ENCODE assay signal across 18 cellular contexts in genomic region chr2:72001937-72002690, GRCh38.
"Had no signal": no experiment of that assay in that cellular context is flagged by ENCODE, and none has a peak within 500 bp of the region (broad histone marks: within the 10 kb centered on the region; RNA-seq: fewer than 3 reads in every experiment).

No MANE protein-coding gene starts in this region.

- H3K36me3 ChIP-seq: adrenal gland, breast epithelium, tibial artery, uterus, WERI-Rb-1 had no signal

- H3K4me1 ChIP-seq: adrenal gland, breast epithelium, parathyroid adenoma, tibial artery, uterus had no signal

- H3K4me3 ChIP-seq: adrenal gland, breast epithelium, tibial artery, uterus had no signal

- H3K27ac ChIP-seq: adrenal gland, breast epithelium, parathyroid adenoma, tibial artery, uterus, WERI-Rb-1 had no signal

- DNase-seq: activated CD4-positive, alpha-beta T cell treated with anti-CD3 and anti-CD28 coated beads for 1 hour; activated gamma-delta T cell; adrenal gland; effector memory CD4-positive, alpha-beta T cell; foreskin fibroblast; hypothalamus; stimulated activated CD4-positive, alpha-beta T cell treated with anti-CD3 and anti-CD28 coated beads, Interleukin-12 subunit alpha, Interleukin-12 subunit beta, amount 100 ng/mL, for 4 hours; stimulated activated CD4-positive, alpha-beta T cell treated with anti-CD3 and anti-CD28 coated beads, Interleukin-1b, Interleukin-23, amount 100 ng/mL, for 48 hours; stimulated activated naive CD8-positive, alpha-beta T cell treated with anti-CD3 and anti-CD28 coated beads, Interleukin-15, Interleukin-2, amounts not matched to agents 100 U/mL and 50 U/mL, for 24 hours; substantia nigra; T-helper 17 cell; tibial artery; uterus; WERI-Rb-1 had no signal

- FAIRE-seq: astrocyte had no signal

- H3K27me3 ChIP-seq: adrenal gland, breast epithelium had no signal

- H3K9me3 ChIP-seq: adrenal gland, breast epithelium, tibial artery, uterus had no signal

- ATAC-seq: activated naive CD4-positive, alpha-beta T cell treated with anti-CD3 and anti-CD28 coated beads, Interleukin-2, amount 50 U/mL, for 72 hours; stimulated activated naive CD8-positive, alpha-beta T cell treated with anti-CD3 and anti-CD28 coated beads, Interleukin-15, Interleukin-2, amounts not matched to agents 100 U/mL and 50 U/mL, for 24 hours; T-helper 17 cell had no signal
